Comparison of ENCODE assay signal across 21 cellular contexts in the genomic region with DNA sequence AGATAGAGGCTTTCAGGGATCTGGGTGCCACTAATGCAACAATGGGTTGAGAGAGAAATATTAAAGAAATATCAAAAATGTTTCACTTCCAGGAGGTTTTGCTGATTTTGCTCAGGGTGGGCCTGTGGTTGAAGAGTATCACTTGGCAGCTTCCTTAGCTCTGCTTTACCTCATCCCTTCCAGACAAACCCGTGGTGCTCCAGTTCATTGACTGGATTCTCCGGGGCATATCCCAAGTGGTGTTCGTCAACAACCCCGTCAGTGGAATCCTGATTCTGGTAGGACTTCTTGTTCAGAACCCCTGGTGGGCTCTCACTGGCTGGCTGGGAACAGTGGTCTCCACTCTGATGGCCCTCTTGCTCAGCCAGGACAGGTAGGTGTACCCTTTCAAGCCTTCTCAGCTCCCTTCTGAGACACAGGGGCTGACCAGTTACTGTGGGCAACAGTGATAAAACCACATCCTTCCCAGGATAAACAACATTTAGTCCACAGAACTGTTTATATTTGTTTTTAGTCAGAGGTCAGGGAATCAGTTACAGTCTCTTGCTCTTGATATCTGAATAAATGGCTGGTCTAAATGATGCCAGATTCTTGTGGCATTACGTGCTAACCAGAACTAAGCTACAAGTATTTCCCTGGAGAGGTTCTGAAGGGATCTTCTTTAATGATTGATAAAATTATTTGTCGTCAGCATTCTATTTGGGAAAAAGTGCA. TPM values are rescaled to one million over a fixed set of nuclear protein-coding genes. Genes with fewer than 3 reads are reported as not detected.
DNase-seq lines count a peak whose midpoint lies in the region; FAIRE-seq and TF ChIP-seq lines count a peak whose summit lies in the region.
"Had no signal": no experiment of that assay in that cellular context is flagged by ENCODE, and none has a peak within 500 bp of the region (broad histone marks: within the 10 kb centered on the region; RNA-seq: fewer than 3 reads in every experiment).

No MANE protein-coding gene starts in this region.

- peaks cover 28% of the 10 kb centered on the region for H3K4me1 Mint-ChIP-seq in Calu3 (ENCODE audit: low read depth, unreplicated experiment)
- H3K4me1 Mint-ChIP-seq: CD14-positive monocyte; stimulated activated memory B cell treated with anti-CD40 and anti-IgM and Interleukin-4, amounts not matched to agents 10 μg/mL and 1 μg/mL and 100 μg/mL, for 72 hours had no signal

- no peaks in the 10 kb centered on the region for H3K9me3 Mint-ChIP-seq in Calu3 (ENCODE audit: low read depth, unreplicated experiment)
- H3K9me3 Mint-ChIP-seq: CD14-positive monocyte; stimulated activated memory B cell treated with anti-CD40 and anti-IgM and Interleukin-4, amounts not matched to agents 10 μg/mL and 1 μg/mL and 100 μg/mL, for 72 hours had no signal

- H3K9me3 ChIP-seq in osteoblast (ENCODE audit: low read depth, low read length) = no peaks in the 10 kb centered on the region
- no peaks in the 10 kb centered on the region for H3K9me3 ChIP-seq in prostate gland
- H3K9me3 ChIP-seq: body of pancreas, left ventricle myocardium inferior, tibial nerve had no signal

- H3K4me2 ChIP-seq in osteoblast (ENCODE audit: insufficient read depth, low read length) = no peak overlapping the region

- intact Hi-C loops in Calu3 (cut with micrococcal nuclease; ENCODE audit: unreplicated experiment) (no loop called here), prostate gland (cut with DNase I) (no loop called here)

- no peak overlapping the region for H3K27ac Mint-ChIP-seq in Calu3 (ENCODE audit: unreplicated experiment)
- H3K27ac Mint-ChIP-seq: activated CD8-positive, alpha-beta memory T cell treated with anti-CD3 and anti-CD28 coated beads, Interleukin-2, amount 10 ng/mL, durations not matched to agents 7 days and 5 days; CD14-positive monocyte; stimulated activated memory B cell treated with anti-CD40 and anti-IgM and Interleukin-4, amounts not matched to agents 10 μg/mL and 1 μg/mL and 100 μg/mL, for 72 hours had no signal

- DNase-seq in Calu3 (peak; percentile 24), RCC 7860 (ENCODE audit: low spot score) (peak; percentile 37), epithelial cell of proximal tubule (ENCODE audit: low read depth) (peak; percentile 91), osteoblast (ENCODE audit: insufficient read length, low spot score, missing footprints) (no peak), NCI-H82 treated with DMSO at 0.1 percent for 48 hours (lab: John Stamatoyannopoulos, UW; ENCODE audit: unreplicated experiment) (no peak), prostate gland (ENCODE audit: low spot score) (no peak), DMS 273 (lab: John Stamatoyannopoulos, UW; ENCODE audit: unreplicated experiment) (no peak)
- DNase-seq in activated effector memory CD4-positive, alpha-beta T cell treated with anti-CD3 and anti-CD28 coated beads, Interleukin-2, amount 50 U/mL, for 16 hours = no peak
- DNase-seq: activated CD4-positive, CD25-positive, alpha-beta regulatory T cell treated with anti-CD3 and anti-CD28 coated beads, Interleukin-2, amount 50 U/mL, for 72 hours; activated CD8-positive, alpha-beta memory T cell treated with anti-CD3 and anti-CD28 coated beads, Interleukin-2, amount 10 ng/mL, durations not matched to agents 7 days and 5 days; body of pancreas; hypothalamus; left ventricle myocardium inferior; NCI-H345; SIG-M5; stimulated activated CD4-positive, alpha-beta T cell treated with anti-CD3 and anti-CD28 coated beads, Interleukin-12 subunit alpha, Interleukin-12 subunit beta, amount 100 ng/mL, for 4 hours had no signal

- peaks cover 31% of the 10 kb centered on the region for H3K79me2 ChIP-seq in osteoblast (ENCODE audit: insufficient read depth, low read length)

- H4K20me1 ChIP-seq in osteoblast (ENCODE audit: insufficient read depth, low read length) = no peaks in the 10 kb centered on the region

- no peaks in the 10 kb centered on the region for H3K27me3 Mint-ChIP-seq in Calu3 (ENCODE audit: unreplicated experiment)
- H3K27me3 Mint-ChIP-seq: stimulated activated memory B cell treated with anti-CD40 and anti-IgM and Interleukin-4, amounts not matched to agents 10 μg/mL and 1 μg/mL and 100 μg/mL, for 72 hours had no signal

- TF ChIP-seq POLR2A in prostate gland (IDR thresholded peaks at IDR 0.05) = no peak

- H3K27ac ChIP-seq in osteoblast (ENCODE audit: low read depth, low read length) (peak overlapping the region; percentile 41), prostate gland (no peak overlapping the region)
- H3K27ac ChIP-seq: body of pancreas, left ventricle myocardium inferior had no signal

- no TSS peak for BruUV-seq in Calu3 (replicated peaks; lab: Mats Ljungman, UMichigan)

- H3K27me3 ChIP-seq in osteoblast (ENCODE audit: insufficient read depth, low read length) (no peaks in the 10 kb centered on the region), prostate gland (replicated peaks; ENCODE audit: insufficient read depth) (no peaks in the 10 kb centered on the region)
- H3K27me3 ChIP-seq: body of pancreas, tibial nerve had no signal

- H2AFZ ChIP-seq in osteoblast (ENCODE audit: low read length) = no peak overlapping the region

- H3K36me3 Mint-ChIP-seq in Calu3 (ENCODE audit: insufficient read depth, unreplicated experiment) = no peaks in the 10 kb centered on the region
- H3K36me3 Mint-ChIP-seq: activated CD8-positive, alpha-beta memory T cell treated with anti-CD3 and anti-CD28 coated beads, Interleukin-2, amount 10 ng/mL, durations not matched to agents 7 days and 5 days; CD14-positive monocyte had no signal

- no peak for FAIRE-seq in RCC 7860 (lab: Jason Lieb, UNC)
- FAIRE-seq: H1 had no signal

- no peak for TF ChIP-seq CTCF in Calu3 (IDR thresholded peaks at IDR 0.05; ENCODE audit: unreplicated experiment)
- no peak for TF ChIP-seq CTCF in epithelial cell of proximal tubule (conservative IDR thresholded peaks at IDR 0.05; ENCODE audit: low read depth, low read length)
- no peak for TF ChIP-seq CTCF in osteoblast (IDR thresholded peaks at IDR 0.05; ENCODE audit: extremely low read depth, low read depth, low read length)
- no peak for TF ChIP-seq CTCF in prostate gland (IDR thresholded peaks at IDR 0.05)

- H3K4me1 ChIP-seq in osteoblast (ENCODE audit: insufficient read depth, low read length) (peaks cover 53% of the 10 kb centered on the region), prostate gland (replicated peaks) (no peaks in the 10 kb centered on the region)
- H3K4me1 ChIP-seq: left ventricle myocardium inferior had no signal

- H3K4me3 ChIP-seq in epithelial cell of proximal tubule (ENCODE audit: low read depth, low read length) (no peak overlapping the region), osteoblast (ENCODE audit: insufficient read depth, low read length) (no peak overlapping the region), prostate gland (no peak overlapping the region)
- H3K4me3 ChIP-seq: body of pancreas, left ventricle myocardium inferior, tibial nerve had no signal

- CTCF ChIA-PET in Calu3 (lab: Charles Lee) = interaction anchor here (0.5 to 1.1 kb wide), 2 partner anchors 134 to 1576 kb away, joined by 3 to 11 read pairs; no protein-coding TSS in a partner anchor

- H3K4me3 Mint-ChIP-seq in Calu3 (ENCODE audit: low read depth, unreplicated experiment) = no peak overlapping the region
- H3K4me3 Mint-ChIP-seq: activated CD8-positive, alpha-beta memory T cell treated with anti-CD3 and anti-CD28 coated beads, Interleukin-2, amount 10 ng/mL, durations not matched to agents 7 days and 5 days; CD14-positive monocyte; stimulated activated memory B cell treated with anti-CD40 and anti-IgM and Interleukin-4, amounts not matched to agents 10 μg/mL and 1 μg/mL and 100 μg/mL, for 72 hours had no signal

- 80% methylated on average over 6 of the region's 6 CpGs for WGBS in prostate gland

- peaks cover 54% of the 10 kb centered on the region for H3K36me3 ChIP-seq in osteoblast (ENCODE audit: insufficient read depth, low read length)
- no peaks in the 10 kb centered on the region for H3K36me3 ChIP-seq in prostate gland
- H3K36me3 ChIP-seq: left ventricle myocardium inferior, tibial nerve had no signal

RNA-seq across cellular contexts. Expression of gene SLC14A1, which starts 7.0 kb away (rescaled TPM):
- total RNA-seq in Calu3 (2022) (not detected in 2 replicates), epithelial cell of proximal tubule (1.3 TPM in 1 of 2 replicates, not detected in the other), osteoblast (128 and 136 TPM in 2 replicates), prostate gland (100 to 1,000 TPM in 1 of 2 donors, 10 to 100 TPM in 1; 31.8 to 139 TPM)
- total RNA-seq: dermis microvascular lymphatic vessel endothelial cell, H1 had no signal

Comparison
In these comparisons a context has a peak if more than half of its experiments do, and no peak if none do; other contexts are left out.
1. DNase-seq: peak in Calu3 (single experiment), RCC 7860 (single experiment) and epithelial cell of proximal tubule (single experiment); none in osteoblast (single experiment), NCI-H82 treated with DMSO at 0.1 percent for 48 hours (single experiment), prostate gland (single experiment), activated effector memory CD4-positive, alpha-beta T cell treated with anti-CD3 and anti-CD28 coated beads, Interleukin-2, amount 50 U/mL, for 16 hours (single experiment) and DMS 273 (single experiment).
2. RNA of gene SLC14A1, which starts 7.0 kb away (total RNA-seq): 31.8 to 139 TPM in prostate gland and 128 to 136 TPM in osteoblast; not detected in Calu3 and 1.3 TPM in epithelial cell of proximal tubule; every median in the first group is over 10 times any median in the second.